In the genomic region with DNA sequence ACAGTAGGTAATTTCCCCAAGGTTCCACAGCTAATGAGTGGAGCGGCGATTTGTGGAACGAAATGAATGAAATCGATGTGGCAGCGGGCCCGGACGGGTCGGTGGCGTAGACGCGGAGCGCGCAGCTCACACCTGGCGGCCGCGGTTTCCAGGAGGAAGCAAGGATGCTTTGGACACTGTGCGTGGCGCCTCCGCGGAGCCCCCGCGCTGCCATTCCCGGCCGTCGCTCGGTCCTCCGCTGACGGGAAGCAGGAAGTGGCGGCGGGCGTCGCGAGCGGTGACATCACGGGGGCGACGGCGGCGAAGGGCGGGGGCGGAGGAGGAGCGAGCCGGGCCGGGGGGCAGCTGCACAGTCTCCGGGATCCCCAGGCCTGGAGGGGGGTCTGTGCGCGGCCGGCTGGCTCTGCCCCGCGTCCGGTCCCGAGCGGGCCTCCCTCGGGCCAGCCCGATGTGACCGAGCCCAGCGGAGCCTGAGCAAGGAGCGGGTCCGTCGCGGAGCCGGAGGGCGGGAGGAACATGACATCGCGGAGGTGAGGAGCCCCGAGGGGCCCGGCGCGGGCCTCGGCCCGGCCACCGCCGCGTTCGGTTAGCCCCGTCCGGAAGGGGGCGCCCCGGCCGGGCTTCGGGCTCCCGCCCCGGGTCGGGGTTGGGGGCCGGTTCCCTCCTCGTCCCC, we compare ENCODE assay signal across 1 cellular context.
TF ChIP-seq lines count a peak whose summit lies in the region.

PTPN11 (plus strand) TSS at position 352 of the 673 bp plus-strand sequence; CDS start at position 517, 165 bp downstream.

TF ChIP-seq in HepG2, 621 proteins besides CTCF, POLR2A, EP300 and RAD21 (continued from another document and continues in another):
- TF ChIP-seq, protein P1, sequence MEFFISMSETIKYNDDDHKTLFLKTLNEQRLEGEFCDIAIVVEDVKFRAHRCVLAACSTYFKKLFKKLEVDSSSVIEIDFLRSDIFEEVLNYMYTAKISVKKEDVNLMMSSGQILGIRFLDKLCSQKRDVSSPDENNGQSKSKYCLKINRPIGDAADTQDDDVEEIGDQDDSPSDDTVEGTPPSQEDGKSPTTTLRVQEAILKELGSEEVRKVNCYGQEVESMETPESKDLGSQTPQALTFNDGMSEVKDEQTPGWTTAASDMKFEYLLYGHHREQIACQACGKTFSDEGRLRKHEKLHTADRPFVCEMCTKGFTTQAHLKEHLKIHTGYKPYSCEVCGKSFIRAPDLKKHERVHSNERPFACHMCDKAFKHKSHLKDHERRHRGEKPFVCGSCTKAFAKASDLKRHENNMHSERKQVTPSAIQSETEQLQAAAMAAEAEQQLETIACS (CRISPR knock-in tag; IDR thresholded peaks at IDR 0.05) = no peak
- no peak; the same call in 1 of the 2 replicates for TF ChIP-seq ZNF510 (CRISPR knock-in tag; IDR thresholded peaks at IDR 0.05; ENCODE audit: low read depth)
- TF ChIP-seq, protein P2, sequence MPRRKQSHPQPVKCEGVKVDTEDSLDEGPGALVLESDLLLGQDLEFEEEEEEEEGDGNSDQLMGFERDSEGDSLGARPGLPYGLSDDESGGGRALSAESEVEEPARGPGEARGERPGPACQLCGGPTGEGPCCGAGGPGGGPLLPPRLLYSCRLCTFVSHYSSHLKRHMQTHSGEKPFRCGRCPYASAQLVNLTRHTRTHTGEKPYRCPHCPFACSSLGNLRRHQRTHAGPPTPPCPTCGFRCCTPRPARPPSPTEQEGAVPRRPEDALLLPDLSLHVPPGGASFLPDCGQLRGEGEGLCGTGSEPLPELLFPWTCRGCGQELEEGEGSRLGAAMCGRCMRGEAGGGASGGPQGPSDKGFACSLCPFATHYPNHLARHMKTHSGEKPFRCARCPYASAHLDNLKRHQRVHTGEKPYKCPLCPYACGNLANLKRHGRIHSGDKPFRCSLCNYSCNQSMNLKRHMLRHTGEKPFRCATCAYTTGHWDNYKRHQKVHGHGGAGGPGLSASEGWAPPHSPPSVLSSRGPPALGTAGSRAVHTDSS (CRISPR knock-in tag; conservative IDR thresholded peaks at IDR 0.05) = no peak
- TF ChIP-seq ERF (CRISPR knock-in tag; IDR thresholded peaks at IDR 0.05) = peak; percentile 83
- TF ChIP-seq, protein P3, sequence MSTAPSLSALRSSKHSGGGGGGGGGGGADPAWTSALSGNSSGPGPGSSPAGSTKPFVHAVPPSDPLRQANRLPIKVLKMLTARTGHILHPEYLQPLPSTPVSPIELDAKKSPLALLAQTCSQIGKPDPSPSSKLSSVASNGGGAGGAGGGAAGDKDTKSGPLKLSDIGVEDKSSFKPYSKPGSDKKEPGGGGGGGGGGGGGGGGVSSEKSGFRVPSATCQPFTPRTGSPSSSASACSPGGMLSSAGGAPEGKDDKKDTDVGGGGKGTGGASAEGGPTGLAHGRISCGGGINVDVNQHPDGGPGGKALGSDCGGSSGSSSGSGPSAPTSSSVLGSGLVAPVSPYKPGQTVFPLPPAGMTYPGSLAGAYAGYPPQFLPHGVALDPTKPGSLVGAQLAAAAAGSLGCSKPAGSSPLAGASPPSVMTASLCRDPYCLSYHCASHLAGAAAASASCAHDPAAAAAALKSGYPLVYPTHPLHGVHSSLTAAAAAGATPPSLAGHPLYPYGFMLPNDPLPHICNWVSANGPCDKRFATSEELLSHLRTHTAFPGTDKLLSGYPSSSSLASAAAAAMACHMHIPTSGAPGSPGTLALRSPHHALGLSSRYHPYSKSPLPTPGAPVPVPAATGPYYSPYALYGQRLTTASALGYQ (CRISPR knock-in tag; IDR thresholded peaks at IDR 0.05) = no peak
- 0 out of 2 replicates have a peak, but pooled peaks have one; percentile 80 for TF ChIP-seq NCOA1 (CRISPR knock-in tag; IDR thresholded peaks at IDR 0.05)
- TF ChIP-seq ZNF570 (CRISPR knock-in tag; IDR thresholded peaks at IDR 0.05; ENCODE audit: borderline replicate concordance) = no peak
- TF ChIP-seq ZBTB34 (CRISPR knock-in tag; IDR thresholded peaks at IDR 0.05) = no peak
- TF ChIP-seq, protein P4, sequence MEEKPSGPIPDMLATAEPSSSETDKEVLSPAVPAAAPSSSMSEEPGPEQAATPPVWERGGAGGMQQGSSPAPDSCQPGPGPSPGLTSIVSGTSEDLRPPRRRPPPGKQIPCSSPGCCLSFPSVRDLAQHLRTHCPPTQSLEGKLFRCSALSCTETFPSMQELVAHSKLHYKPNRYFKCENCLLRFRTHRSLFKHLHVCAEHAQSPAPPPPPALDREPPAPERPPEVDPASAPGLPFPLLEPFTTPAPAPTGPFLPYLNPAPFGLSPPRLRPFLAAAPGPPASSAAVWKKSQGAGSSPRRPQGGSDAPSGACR (CRISPR knock-in tag; IDR thresholded peaks at IDR 0.05) = peak; percentile 61; the same call in 1 of the 2 replicates
- TF ChIP-seq CBX1 (IDR thresholded peaks at IDR 0.05; ENCODE audit: low read depth) = no peak
- TF ChIP-seq PAWR (CRISPR knock-in tag; IDR thresholded peaks at IDR 0.05; ENCODE audit: borderline replicate concordance) = no peak
- TF ChIP-seq RXRA (CRISPR knock-in tag; IDR thresholded peaks at IDR 0.05) = no peak
- no peak for TF ChIP-seq XRCC5 (optimal IDR thresholded peaks at IDR 0.05; ENCODE audit: low read length)
- no peak for TF ChIP-seq ZNF446 (CRISPR knock-in tag; IDR thresholded peaks at IDR 0.05)
- no peak for TF ChIP-seq ZNF44 (CRISPR knock-in tag; IDR thresholded peaks at IDR 0.05)
- TF ChIP-seq NFE2L1 (CRISPR knock-in tag; IDR thresholded peaks at IDR 0.05; ENCODE audit: borderline replicate concordance) = no peak
- TF ChIP-seq ZNF569 (CRISPR knock-in tag; IDR thresholded peaks at IDR 0.05; ENCODE audit: borderline replicate concordance) = no peak
- peak; percentile 52 for TF ChIP-seq SP2 (CRISPR knock-in tag; IDR thresholded peaks at IDR 0.05)
- TF ChIP-seq CSRNP2 (CRISPR knock-in tag; conservative IDR thresholded peaks at IDR 0.05; ENCODE audit: low read depth) = no peak
- TF ChIP-seq KDM5B (CRISPR knock-in tag; IDR thresholded peaks at IDR 0.05; ENCODE audit: borderline replicate concordance) = peak; percentile 75; the same call in 1 of the 2 replicates
- peak; percentile 91 for TF ChIP-seq IRF9 (CRISPR knock-in tag; IDR thresholded peaks at IDR 0.05; ENCODE audit: borderline replicate concordance)
- peak; percentile 95 for TF ChIP-seq POGK (CRISPR knock-in tag; conservative IDR thresholded peaks at IDR 0.05)
- TF ChIP-seq ZNF124 (CRISPR knock-in tag; IDR thresholded peaks at IDR 0.05) = 0 out of 2 replicates have a peak, but pooled peaks have one; percentile 34
- TF ChIP-seq, protein P5, sequence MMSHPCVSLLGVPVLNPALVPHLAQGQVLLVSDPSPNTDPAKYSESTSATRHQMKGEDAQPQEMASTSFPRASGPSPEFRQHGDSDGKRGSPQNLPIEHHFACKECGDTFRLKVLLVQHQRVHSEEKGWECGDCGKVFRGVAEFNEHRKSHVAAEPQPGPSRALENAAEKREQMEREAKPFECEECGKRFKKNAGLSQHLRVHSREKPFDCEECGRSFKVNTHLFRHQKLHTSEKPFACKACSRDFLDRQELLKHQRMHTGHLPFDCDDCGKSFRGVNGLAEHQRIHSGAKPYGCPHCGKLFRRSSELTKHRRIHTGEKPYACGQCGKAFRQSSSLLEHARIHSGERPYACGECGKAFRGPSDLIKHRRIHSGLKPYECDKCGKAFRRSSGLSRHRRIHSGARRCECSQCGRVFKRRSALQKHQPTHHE (CRISPR knock-in tag; IDR thresholded peaks at IDR 0.05; ENCODE audit: borderline replicate concordance) = no peak
- peak; percentile 51; the same call in 1 of the 2 replicates for TF ChIP-seq PAXIP1 (CRISPR knock-in tag; conservative IDR thresholded peaks at IDR 0.05)
- peak; percentile 86; the same call in 1 of the 2 replicates for TF ChIP-seq ZNF556 (CRISPR knock-in tag; IDR thresholded peaks at IDR 0.05; ENCODE audit: borderline replicate concordance)
- no peak for TF ChIP-seq ZNF816 (CRISPR knock-in tag; IDR thresholded peaks at IDR 0.05; ENCODE audit: borderline replicate concordance)
- no peak for TF ChIP-seq ZNF317 (CRISPR knock-in tag; IDR thresholded peaks at IDR 0.05)
- peak; percentile 34; the same call in 1 of the 2 replicates for TF ChIP-seq RXRB (CRISPR knock-in tag; IDR thresholded peaks at IDR 0.05; ENCODE audit: borderline replicate concordance)
- TF ChIP-seq ZNF232 (CRISPR knock-in tag; IDR thresholded peaks at IDR 0.05; ENCODE audit: borderline replicate concordance) = no peak; the same call in 1 of the 2 replicates
- no peak for TF ChIP-seq CREBL2 (CRISPR knock-in tag; IDR thresholded peaks at IDR 0.05; ENCODE audit: borderline replicate concordance)
- no peak for TF ChIP-seq SNAI1 (CRISPR knock-in tag; IDR thresholded peaks at IDR 0.05; ENCODE audit: borderline replicate concordance)
- TF ChIP-seq NKX3-1 (CRISPR knock-in tag; IDR thresholded peaks at IDR 0.05) = no peak
